ENCODE assay signal across 23 cellular contexts in genomic region chr18:77096031-77096371, GRCh38. TPM values are rescaled to one million over a fixed set of nuclear protein-coding genes. Genes with fewer than 3 reads are reported as not detected.
DNase-seq lines count a peak whose midpoint lies in the region; ATAC-seq, FAIRE-seq and TF ChIP-seq lines count a peak whose summit lies in the region.
"Had no signal": no experiment of that assay in that cellular context is flagged by ENCODE, and none has a peak within 500 bp of the region (broad histone marks: within the 10 kb centered on the region; RNA-seq: fewer than 3 reads in every experiment).

No MANE protein-coding gene starts in this region.

- H3K36me3 ChIP-seq in KOPT-K1 (ENCODE audit: insufficient read depth, low read length) (no peaks in the 10 kb centered on the region), stomach (peaks cover 0 to 19% (median 7%) of the 10 kb centered on the region in 4 donors), mammary epithelial cell (ENCODE audit: insufficient read depth, low read length) (no peaks in the 10 kb centered on the region)
- H3K36me3 ChIP-seq: neural progenitor cell, tibial nerve had no signal

- no peak for DNase-seq in activated CD4-positive, alpha-beta T cell treated with anti-CD3 and anti-CD28 coated beads, Interleukin-2, amount 10 ng/mL, durations not matched to agents 7 days and 5 days
- no peak for DNase-seq in activated CD4-positive, alpha-beta T cell treated with anti-CD3 and anti-CD28 coated beads for 4 hours
- no peak for DNase-seq in stomach
- DNase-seq in mammary epithelial cell: no peak
- DNase-seq in left colon: no peak
- no peak for DNase-seq in COR-L47 (lab: John Stamatoyannopoulos, UW)
- DNase-seq: 8988T; activated CD4-positive, alpha-beta T cell treated with anti-CD3 and anti-CD28 coated beads for 1 hour; aorta; effector CD8-positive, alpha-beta T cell; IMR-90; midbrain; MM.1S; NCI-H2171 treated with DMSO at 0.1 percent for 48 hours; NCI-H526 treated with DMSO at 0.1 percent for 48 hours; stimulated activated CD4-positive, alpha-beta T cell treated with anti-CD3 and anti-CD28 coated beads, Interleukin-2, amount 100 ng/mL, for 48 hours; SW 1271 had no signal

- POLR2A ChIA-PET in activated CD4-positive, alpha-beta T cell treated with anti-CD3 and anti-CD28 coated beads, Interleukin-2, amount 10 ng/mL, durations not matched to agents 7 days and 5 days (lab: Charles Lee): no interaction called here

- TF ChIP-seq CTCF in stomach (IDR thresholded peaks at IDR 0.05): no peak
- no peak for TF ChIP-seq CTCF in mammary epithelial cell (conservative IDR thresholded peaks at IDR 0.05 in 1 of 2, IDR thresholded peaks at IDR 0.05 in 1 of 2; ENCODE audit: extremely low read depth in 1 of 2, insufficient read depth in 1 of 2, low read depth in 1 of 2, low read length in 2 of 2)

- H3K9ac ChIP-seq in mammary epithelial cell (ENCODE audit: insufficient read depth, low read length): no peak overlapping the region
- H3K9ac ChIP-seq: neural progenitor cell had no signal

- H3K27me3 Mint-ChIP-seq in activated CD4-positive, alpha-beta T cell treated with anti-CD3 and anti-CD28 coated beads, Interleukin-2, amount 10 ng/mL, durations not matched to agents 7 days and 5 days: no peaks in the 10 kb centered on the region
- H3K27me3 Mint-ChIP-seq: stimulated activated naive CD8-positive, alpha-beta T cell treated with anti-CD3 and anti-CD28 coated beads, Interleukin-15, Interleukin-2, amounts not matched to agents 100 ng/mL and 50 ng/mL, for 24 hours had no signal

- H3K27ac Mint-ChIP-seq in activated CD4-positive, alpha-beta T cell treated with anti-CD3 and anti-CD28 coated beads, Interleukin-2, amount 10 ng/mL, durations not matched to agents 7 days and 5 days: peak overlapping the region; percentile 37
- H3K27ac Mint-ChIP-seq: neural progenitor cell had no signal

- TF ChIP-seq POLR2A in stomach (IDR thresholded peaks at IDR 0.05): no peak

- peak; percentile 89 for FAIRE-seq in endometrium (lab: Jason Lieb, UNC)

- H3K27me3 ChIP-seq in stomach: no peaks in the 10 kb centered on the region
- no peaks in the 10 kb centered on the region for H3K27me3 ChIP-seq in mammary epithelial cell (ENCODE audit: insufficient read depth, low read length)
- H3K27me3 ChIP-seq: neural progenitor cell, tibial nerve had no signal

- intact Hi-C loops in stomach (cut with DNase I; ENCODE audit: low total_unique reads): no loop called here
- intact Hi-C loops in mammary epithelial cell (cut with micrococcal nuclease): no loop called here
- intact Hi-C loops in left colon (cut with DNase I, micrococcal nuclease): no loop called here

- H3K9me3 Mint-ChIP-seq in activated CD4-positive, alpha-beta T cell treated with anti-CD3 and anti-CD28 coated beads, Interleukin-2, amount 10 ng/mL, durations not matched to agents 7 days and 5 days: no peaks in the 10 kb centered on the region
- H3K9me3 Mint-ChIP-seq: neural progenitor cell; stimulated activated naive CD8-positive, alpha-beta T cell treated with anti-CD3 and anti-CD28 coated beads, Interleukin-15, Interleukin-2, amounts not matched to agents 100 ng/mL and 50 ng/mL, for 24 hours had no signal

- in situ Hi-C loops in mammary epithelial cell (cut with MboI; ENCODE audit: low sequenced_read_pairs in 2 of 2): no loop called here

- WGBS in stomach, 5 donors: 57 to 82% (median 71%) methylated on average over 2 of the region's 2 CpGs
- 94% methylated on average over 2 of the region's 2 CpGs for WGBS in mammary epithelial cell (ENCODE audit: low coverage, missing lambda C conversion rate)

- H3K4me1 ChIP-seq in stomach (peaks cover 30 to 85% (median 46%) of the 10 kb centered on the region in 4 donors), mammary epithelial cell (ENCODE audit: insufficient read depth, low read length) (peaks cover 25% of the 10 kb centered on the region)

- no peak overlapping the region for H2AFZ ChIP-seq in mammary epithelial cell (ENCODE audit: low read depth, low read length)
- H2AFZ ChIP-seq: neural progenitor cell had no signal

- no peak overlapping the region for H3K4me2 ChIP-seq in mammary epithelial cell (ENCODE audit: insufficient read depth, low read depth, low read length)
- H3K4me2 ChIP-seq: neural progenitor cell had no signal

- H3K79me2 ChIP-seq in mammary epithelial cell (ENCODE audit: insufficient read depth, low read length): peaks cover 41% of the 10 kb centered on the region

- H3K36me3 Mint-ChIP-seq in activated CD4-positive, alpha-beta T cell treated with anti-CD3 and anti-CD28 coated beads, Interleukin-2, amount 10 ng/mL, durations not matched to agents 7 days and 5 days (ENCODE audit: low read depth): peaks cover 72% of the 10 kb centered on the region
- H3K36me3 Mint-ChIP-seq: neural progenitor cell had no signal

- H4K20me1 ChIP-seq in mammary epithelial cell (ENCODE audit: insufficient read depth, low read length): no peaks in the 10 kb centered on the region

- H3K4me3 ChIP-seq in stomach (no peak overlapping the region), mammary epithelial cell (replicated peaks in 1 of 3; ENCODE audit: insufficient read depth in 1 of 3, low read depth in 2 of 3, low read length in 3 of 3) (no peak overlapping the region)
- H3K4me3 ChIP-seq: neural progenitor cell, skin epidermis, tibial nerve had no signal

- CTCF ChIA-PET in activated CD4-positive, alpha-beta T cell treated with anti-CD3 and anti-CD28 coated beads, Interleukin-2, amount 10 ng/mL, durations not matched to agents 7 days and 5 days (lab: Charles Lee): interaction anchor here (0.7 to 2.8 kb wide), 7 partner anchors 9 to 40 kb away, joined by 3 to 12 read pairs (median 4); no protein-coding TSS in a partner anchor
- CTCF ChIA-PET in mammary epithelial cell (lab: Charles Lee; ENCODE audit: low non-redundant PET): no interaction called here

- H3K27ac ChIP-seq in KOPT-K1 (ENCODE audit: low read depth, low read length, poor library complexity, severe bottlenecking): peak overlapping the region; percentile 27
- peak overlapping the region in 3 of 5 donors; percentile 64 to 91 (median 89) for H3K27ac ChIP-seq in stomach
- H3K27ac ChIP-seq in mammary epithelial cell (ENCODE audit: insufficient read depth, low read depth, low read length): no peak overlapping the region
- H3K27ac ChIP-seq: neural progenitor cell, tibial nerve had no signal

- H3K4me3 Mint-ChIP-seq in activated CD4-positive, alpha-beta T cell treated with anti-CD3 and anti-CD28 coated beads, Interleukin-2, amount 10 ng/mL, durations not matched to agents 7 days and 5 days: no peak overlapping the region
- H3K4me3 Mint-ChIP-seq: neural progenitor cell; stimulated activated naive CD8-positive, alpha-beta T cell treated with anti-CD3 and anti-CD28 coated beads, Interleukin-15, Interleukin-2, amounts not matched to agents 100 ng/mL and 50 ng/mL, for 24 hours had no signal

- ATAC-seq in left colon: no peak

- H3K9me3 ChIP-seq in KOPT-K1 (ENCODE audit: insufficient read depth, low read length, poor library complexity, severe bottlenecking) (no peaks in the 10 kb centered on the region), stomach (no peaks in the 10 kb centered on the region), mammary epithelial cell (replicated peaks; ENCODE audit: insufficient read depth, low read length) (no peaks in the 10 kb centered on the region)
- H3K9me3 ChIP-seq: tibial nerve had no signal

- H3K4me1 Mint-ChIP-seq in activated CD4-positive, alpha-beta T cell treated with anti-CD3 and anti-CD28 coated beads, Interleukin-2, amount 10 ng/mL, durations not matched to agents 7 days and 5 days: peaks cover 81% of the 10 kb centered on the region

- dilution Hi-C loops in mammary epithelial cell (cut with HindIII; ENCODE audit: low sequenced_read_pairs): no loop called here

- no TSS peak for BruUV-seq in mammary epithelial cell (replicated peaks; lab: Mats Ljungman, UMichigan)

- no peak for TF ChIP-seq EP300 in stomach (IDR thresholded peaks at IDR 0.05)

RNA-seq across cellular contexts. Expression of gene MBP, which starts 36.6 kb away (rescaled TPM):
- 100 to 1,000 TPM; 111 to 133 TPM for total RNA-seq in activated CD4-positive, alpha-beta T cell treated with anti-CD3 and anti-CD28 coated beads, Interleukin-2, amount 10 ng/mL, durations not matched to agents 7 days and 5 days
- total RNA-seq in stomach (100 to 1,000 TPM in 1 of 5 donors, 10 to 100 TPM in 4; 30.4 to 407 (median 43.8) TPM), mammary epithelial cell (10 to 100 TPM; 30.7 to 43.3 TPM), left colon (10 to 100 TPM; 48.5 to 51.6 TPM)
- polyA plus RNA-seq in stomach (10 to 100 TPM in 1 of 3 donors, 1 to 10 TPM in 2; 7.9 to 16.8 (median 8.1) TPM), mammary epithelial cell (17.2 TPM)
- 45.9 TPM for polyA minus RNA-seq in mammary epithelial cell
